ENCODE assay signal across 8 cellular contexts in the genomic region with DNA sequence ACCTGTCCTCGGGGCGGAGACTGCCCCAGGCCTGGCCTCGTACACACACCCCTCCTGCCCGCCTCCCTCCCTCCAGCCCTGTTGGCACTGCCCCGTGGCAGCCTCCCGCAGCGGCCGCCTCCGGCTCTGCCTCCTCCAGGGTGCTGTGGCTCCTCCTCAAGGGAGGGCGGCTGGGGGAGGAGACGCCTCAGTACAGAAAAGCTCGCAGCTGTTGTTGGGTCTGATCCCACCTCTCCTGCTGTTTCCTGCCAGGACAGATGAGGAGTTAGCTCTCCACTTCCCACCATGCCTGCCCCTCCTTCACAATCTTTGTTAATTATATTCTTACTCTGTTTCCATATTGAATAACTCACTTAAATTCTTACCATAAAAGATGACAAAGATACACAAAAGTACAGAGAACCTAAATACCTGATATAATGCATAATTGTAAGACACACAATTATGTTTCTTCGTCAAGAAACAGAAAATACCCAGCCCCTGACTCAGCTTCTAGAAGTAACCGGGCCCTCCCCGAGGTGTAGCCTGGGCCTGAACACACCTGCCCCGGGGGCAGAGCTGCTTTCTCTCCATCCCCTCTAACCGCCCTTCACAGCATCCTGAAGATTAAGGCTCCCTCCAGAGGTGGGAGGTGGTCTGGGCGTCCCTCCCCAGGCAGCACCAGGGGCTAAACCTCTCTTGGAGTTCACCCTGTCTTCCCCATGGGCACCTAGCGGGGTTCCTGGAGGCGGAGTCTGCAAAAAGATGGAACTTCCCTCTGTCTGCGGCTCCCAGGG. TPM values are rescaled to one million over a fixed set of nuclear protein-coding genes. Genes with fewer than 3 reads are reported as not detected.
A peak's percentile ranks its signal among the peaks of the same experiment; 100 is the strongest.
DNase-seq lines count a peak whose midpoint lies in the region; ATAC-seq and TF ChIP-seq lines count a peak whose summit lies in the region.

No MANE protein-coding gene starts in this region.

- H3K27ac ChIP-seq in PC-3 (ENCODE audit: low read length) (no peak overlapping the region), gastroesophageal sphincter (peak overlapping the region in 3 of 4 donors; percentile 64 to 70 (median 66)), smooth muscle cell (ENCODE audit: low read depth) (no peak overlapping the region)

- intact Hi-C loops in PC-3 (cut with micrococcal nuclease): no loop called here

- H3K9me2 ChIP-seq in PC-3 (replicated peaks; ENCODE audit: low read length): no peaks in the 10 kb centered on the region

- peak; percentile 96 for ATAC-seq in PC-3
- peak; percentile 79 for ATAC-seq in gastroesophageal sphincter
- no peak for ATAC-seq in activated CD4-positive, CD25-positive, alpha-beta regulatory T cell treated with anti-CD3 and anti-CD28 coated beads, Interleukin-2, amount 50 U/mL, for 24 hours
- ATAC-seq in GM21825 (IDR thresholded peaks at IDR 0.05; ENCODE audit: unreplicated experiment): no peak
- no peak for ATAC-seq in GM19455 (IDR thresholded peaks at IDR 0.05; ENCODE audit: unreplicated experiment)

- CTCF ChIA-PET in PC-3 (lab: Charles Lee): no interaction called here

- no peak for TF ChIP-seq EP300 in gastroesophageal sphincter (IDR thresholded peaks at IDR 0.05)

- H2AFZ ChIP-seq in PC-3 (ENCODE audit: low read length): peak overlapping the region; percentile 66
- no peak overlapping the region for H2AFZ ChIP-seq in smooth muscle cell (ENCODE audit: low read depth)

- TF ChIP-seq CTCF in PC-3 (conservative IDR thresholded peaks at IDR 0.05; ENCODE audit: low read depth, low read length) (no peak), gastroesophageal sphincter (IDR thresholded peaks at IDR 0.05) (no peak), smooth muscle cell (IDR thresholded peaks at IDR 0.05; ENCODE audit: borderline replicate concordance, insufficient read depth, poor library complexity, severe bottlenecking) (no peak)

- POLR2A ChIA-PET in PC-3 (lab: Charles Lee; ENCODE audit: unreplicated experiment): no interaction called here

- H3K4me3 ChIP-seq in PC-3 (ENCODE audit: low read length) (peak overlapping the region; percentile 31; the same call in 1 of the 2 replicates), gastroesophageal sphincter (peak overlapping the region in 1 of 2 donors; percentile 5), smooth muscle cell (no peak overlapping the region)

- H3K9me3 ChIP-seq in PC-3 (ENCODE audit: low read length): no peaks in the 10 kb centered on the region
- no peaks in the 10 kb centered on the region for H3K9me3 ChIP-seq in gastroesophageal sphincter
- H3K9me3 ChIP-seq in smooth muscle cell (replicated peaks; ENCODE audit: low read depth): no peaks in the 10 kb centered on the region

- H3K36me3 ChIP-seq in PC-3 (ENCODE audit: low read depth, low read length) (no peaks in the 10 kb centered on the region), gastroesophageal sphincter (no peaks in the 10 kb centered on the region), smooth muscle cell (ENCODE audit: low read depth) (no peaks in the 10 kb centered on the region)

- H3K4me1 ChIP-seq in PC-3 (ENCODE audit: insufficient read depth, low read length) (peaks cover 14% of the 10 kb centered on the region), gastroesophageal sphincter (peaks cover 0 to 56% (median 23%) of the 10 kb centered on the region in 3 donors), smooth muscle cell (ENCODE audit: low read depth) (peaks cover 18% of the 10 kb centered on the region)

- TF ChIP-seq POLR2A in gastroesophageal sphincter (IDR thresholded peaks at IDR 0.05): no peak

- H3K27me3 ChIP-seq in PC-3 (ENCODE audit: low read length) (peaks cover 16% of the 10 kb centered on the region), gastroesophageal sphincter (no peaks in the 10 kb centered on the region), smooth muscle cell (ENCODE audit: low read depth) (no peaks in the 10 kb centered on the region)

- no peaks in the 10 kb centered on the region for H3K79me2 ChIP-seq in PC-3 (ENCODE audit: low read length)
- H3K79me2 ChIP-seq in smooth muscle cell (ENCODE audit: low read depth): no peaks in the 10 kb centered on the region

- DNase-seq in GM03348 (ENCODE audit: low spot score): peak; percentile 87
- DNase-seq in PC-3: peak; percentile 76
- DNase-seq in smooth muscle cell (lab: John Stamatoyannopoulos, UW; ENCODE audit: unreplicated experiment): no peak
- no peak for DNase-seq in putamen (ENCODE audit: low spot score)

- H4K20me1 ChIP-seq in PC-3 (ENCODE audit: low read length) (no peaks in the 10 kb centered on the region), smooth muscle cell (ENCODE audit: low read depth) (no peaks in the 10 kb centered on the region)

- 13 to 15% methylated on average over 7 to 14 of the region's 21 CpGs for WGBS in gastroesophageal sphincter (ENCODE audit: low coverage in 1 of 2), 2 donors
- 61% methylated on average over 21 of the region's 21 CpGs for WGBS in smooth muscle cell (ENCODE audit: low lambda C conversion rate)

- H3K9ac ChIP-seq in PC-3 (ENCODE audit: low read length) (no peak overlapping the region), smooth muscle cell (ENCODE audit: low read depth) (no peak overlapping the region)

- peak overlapping the region; percentile 52 for H3K4me2 ChIP-seq in PC-3 (ENCODE audit: low read length)
- H3K4me2 ChIP-seq in smooth muscle cell: peak overlapping the region; percentile 35

- BruUV-seq in PC-3 (replicated peaks; lab: Mats Ljungman, UMichigan): no TSS peak

- H3F3A ChIP-seq in PC-3 (ENCODE audit: low read length, unreplicated experiment): no peaks in the 10 kb centered on the region
- H3F3A ChIP-seq in smooth muscle cell (ENCODE audit: low read depth): peaks cover 21% of the 10 kb centered on the region

RNA-seq across cellular contexts. Expression of a gene that starts 30.6 kb away (rescaled TPM):
- total RNA-seq in PC-3 (2014; rRNA removed) (487 and 628 TPM in 2 replicates), gastroesophageal sphincter (1,000 to 10,000 TPM in 2 of 4 donors, 100 to 1,000 TPM in 2; 477 to 1,231 (median 878) TPM), smooth muscle cell (1,267 and 1,292 TPM in 2 replicates)
- polyA plus RNA-seq in smooth muscle cell: 2,075 and 2,827 TPM in 2 replicates

Comparison
In these comparisons a context has a peak if more than half of its experiments do, and no peak if none do; other contexts are left out.
1. DNase-seq: peak in GM03348 (single experiment) and PC-3 (single experiment); none in smooth muscle cell (single experiment) and putamen (single experiment).
2. ATAC-seq: peak in PC-3 (single experiment) and gastroesophageal sphincter (single experiment); none in activated CD4-positive, CD25-positive, alpha-beta regulatory T cell treated with anti-CD3 and anti-CD28 coated beads, Interleukin-2, amount 50 U/mL, for 24 hours (0 of 2), GM21825 (single experiment) and GM19455 (single experiment).
3. H3K27ac ChIP-seq: peak in gastroesophageal sphincter (3 of 4); none in PC-3 (single experiment) and smooth muscle cell (single experiment).